8 cellular contexts compared by ENCODE assay signal in genomic region chr2:16625201-16625729, GRCh38. TPM values are rescaled to one million over a fixed set of nuclear protein-coding genes. Genes with fewer than 3 reads are reported as not detected.
A peak's percentile ranks its signal among the peaks of the same experiment; 100 is the strongest.
DNase-seq lines count a peak whose midpoint lies in the region; ATAC-seq and TF ChIP-seq lines count a peak whose summit lies in the region.

No MANE protein-coding gene starts in this region.

- no peak for ATAC-seq in CD4-positive, alpha-beta T cell (ENCODE audit: poor library complexity)
- ATAC-seq in body of pancreas (peak; percentile 57), GM18873 (IDR thresholded peaks at IDR 0.05; ENCODE audit: low FRiP score, unreplicated experiment) (no peak), GM18867 (IDR thresholded peaks at IDR 0.05; ENCODE audit: unreplicated experiment) (no peak)

- no peaks in the 10 kb centered on the region for H3K27me3 ChIP-seq in CD4-positive, alpha-beta T cell (ENCODE audit: control insufficient read depth, insufficient read depth, low read length)
- H3K27me3 ChIP-seq in HUES48 (ENCODE audit: control insufficient read depth, insufficient read depth, low read length): no peaks in the 10 kb centered on the region
- no peaks in the 10 kb centered on the region for H3K27me3 ChIP-seq in body of pancreas
- no peaks in the 10 kb centered on the region for H3K27me3 ChIP-seq in muscle layer of duodenum (ENCODE audit: low read depth, low read length)

- H3K4me3 Mint-ChIP-seq in CD4-positive, alpha-beta T cell: no peak overlapping the region

- POLR2A ChIA-PET in CD4-positive, alpha-beta T cell (lab: Charles Lee): no interaction called here
- POLR2A ChIA-PET in RWPE1 (lab: Yijun Ruan, JAX; ENCODE audit: low non-redundant PET): no interaction called here

- TF ChIP-seq POLR2A in body of pancreas (IDR thresholded peaks at IDR 0.05): no peak

- WGBS in body of pancreas, 2 donors: 38 to 42% methylated on average over 5 of the region's 5 CpGs

- H3K4me1 Mint-ChIP-seq in CD4-positive, alpha-beta T cell (ENCODE audit: low read depth): peaks cover 53% of the 10 kb centered on the region

- H3K4me3 ChIP-seq in HUES48 (ENCODE audit: low read depth, low read length) (no peak overlapping the region), body of pancreas (no peak overlapping the region), muscle layer of duodenum (ENCODE audit: low read depth in 1 of 2, low read length in 2 of 2) (no peak overlapping the region)

- CTCF ChIA-PET in CD4-positive, alpha-beta T cell (lab: Charles Lee): interaction anchor here (1.4 kb wide), 1 partner anchor 25 kb away, joined by 3 read pairs; no protein-coding TSS in a partner anchor
- CTCF ChIA-PET in RWPE1 (lab: Yijun Ruan, JAX): no interaction called here

- peaks cover 20% of the 10 kb centered on the region for H3K4me1 ChIP-seq in HUES48 (ENCODE audit: control insufficient read depth, insufficient read depth, low read length)
- peaks cover 11% of the 10 kb centered on the region for H3K4me1 ChIP-seq in body of pancreas
- peaks cover 16 to 22% of the 10 kb centered on the region in 2 donors for H3K4me1 ChIP-seq in muscle layer of duodenum (ENCODE audit: control insufficient read depth in 1 of 2, insufficient read depth in 2 of 2, low read length in 2 of 2)

- no peaks in the 10 kb centered on the region for H3K9me3 ChIP-seq in CD4-positive, alpha-beta T cell (ENCODE audit: control insufficient read depth, low read length)
- H3K9me3 ChIP-seq in HUES48 (ENCODE audit: control insufficient read depth, insufficient read depth, low read length): no peaks in the 10 kb centered on the region
- H3K9me3 ChIP-seq in body of pancreas: no peaks in the 10 kb centered on the region
- H3K9me3 ChIP-seq in muscle layer of duodenum (ENCODE audit: control insufficient read depth in 1 of 2, low read length in 2 of 2): no peaks in the 10 kb centered on the region

- H3K9me3 Mint-ChIP-seq in CD4-positive, alpha-beta T cell: no peaks in the 10 kb centered on the region

- H3K27ac Mint-ChIP-seq in CD4-positive, alpha-beta T cell: peak overlapping the region; percentile 11

- no peak overlapping the region for H3K27ac ChIP-seq in CD4-positive, alpha-beta T cell (ENCODE audit: low read depth, low read length)
- H3K27ac ChIP-seq in HUES48 (ENCODE audit: low read depth, low read length): peak overlapping the region; percentile 31
- H3K27ac ChIP-seq in body of pancreas: peak overlapping the region in 3 of 4 donors; percentile 27 to 78 (median 45)
- peak overlapping the region; percentile 74 for H3K27ac ChIP-seq in muscle layer of duodenum (ENCODE audit: low read length)
- no peak overlapping the region for H3K27ac ChIP-seq in RWPE1

- H3K36me3 Mint-ChIP-seq in CD4-positive, alpha-beta T cell (ENCODE audit: low read depth): no peaks in the 10 kb centered on the region

- no peaks in the 10 kb centered on the region for H3K27me3 Mint-ChIP-seq in CD4-positive, alpha-beta T cell

- TF ChIP-seq CTCF in CD4-positive, alpha-beta T cell (IDR thresholded peaks at IDR 0.05): no peak
- TF ChIP-seq CTCF in body of pancreas (IDR thresholded peaks at IDR 0.05): no peak
- no peak for TF ChIP-seq CTCF in RWPE1 (conservative IDR thresholded peaks at IDR 0.05; ENCODE audit: low read depth)

- H3K9ac ChIP-seq in HUES48 (ENCODE audit: low read depth, low read length): no peak overlapping the region

- intact Hi-C loops in CD4-positive, alpha-beta T cell (cut with DNase I, micrococcal nuclease): no loop called here
- intact Hi-C loops in body of pancreas (cut with DNase I): no loop called here

- DNase-seq in CD4-positive, alpha-beta T cell: no peak
- DNase-seq in body of pancreas: peak in 1 of 4 donors; percentile 64
- DNase-seq in middle frontal gyrus (ENCODE audit: extremely low spot score, low spot score): no peak
- no peak for DNase-seq in RWPE1 (ENCODE audit: low spot score)

- H3K36me3 ChIP-seq in HUES48 (ENCODE audit: control insufficient read depth, insufficient read depth, low read length) (no peaks in the 10 kb centered on the region), body of pancreas (replicated peaks in 1 of 2; ENCODE audit: insufficient read depth in 1 of 2, low read depth in 2 of 2) (no peaks in the 10 kb centered on the region), muscle layer of duodenum (ENCODE audit: control insufficient read depth in 1 of 2, insufficient read depth in 2 of 2, low read length in 2 of 2) (peaks cover 11 to 27% of the 10 kb centered on the region in 2 donors)

RNA-seq across cellular contexts. Expression of gene CYRIA, which starts 40.4 kb away (rescaled TPM):
- 1 to 10 TPM; 1.3 TPM for total RNA-seq in CD4-positive, alpha-beta T cell
- 1 to 10 TPM; 4.4 to 5.3 TPM for total RNA-seq in body of pancreas

Comparison
In these comparisons a context has a peak if more than half of its experiments do, and no peak if none do; other contexts are left out.
1. H3K27ac ChIP-seq: peak in HUES48 (single experiment), body of pancreas (3 of 4) and muscle layer of duodenum (single experiment); none in CD4-positive, alpha-beta T cell (single experiment) and RWPE1 (single experiment).